Comparison of ENCODE assay signal across 27 cellular contexts in the genomic region with DNA sequence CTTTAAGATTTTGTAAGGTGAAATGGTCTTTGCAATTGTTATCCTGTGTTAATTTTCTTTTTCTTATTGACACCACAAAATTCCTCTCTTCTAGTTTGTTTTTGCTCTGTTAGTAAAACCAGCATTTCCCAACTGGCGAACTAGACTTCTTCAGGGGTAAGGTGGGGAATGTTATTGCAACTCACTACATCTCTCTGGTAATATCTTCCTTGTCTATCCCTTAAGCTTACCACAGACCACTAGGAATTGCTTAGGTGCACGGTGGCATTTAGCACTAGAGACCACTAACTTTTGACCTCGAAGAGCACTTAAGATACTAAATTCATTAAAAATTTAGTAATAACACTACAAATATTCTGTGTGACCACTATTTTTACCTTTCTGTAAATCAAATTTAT. TPM values are rescaled to one million over a fixed set of nuclear protein-coding genes. Genes with fewer than 3 reads are reported as not detected.
A peak's percentile ranks its signal among the peaks of the same experiment; 100 is the strongest.
DNase-seq lines count a peak whose midpoint lies in the region; ATAC-seq, FAIRE-seq and TF ChIP-seq lines count a peak whose summit lies in the region.
"Had no signal": no experiment of that assay in that cellular context is flagged by ENCODE, and none has a peak within 500 bp of the region (broad histone marks: within the 10 kb centered on the region; RNA-seq: fewer than 3 reads in every experiment).

No MANE protein-coding gene starts in this region.

- intact Hi-C loops in PC-3 (cut with micrococcal nuclease) (no loop called here), K562 (cut with micrococcal nuclease) (no loop called here)

- H3K9me1 ChIP-seq in K562 (ENCODE audit: control insufficient read depth, insufficient read depth, low read length), result no peaks in the 10 kb centered on the region

- in situ Hi-C loops in K562 (cut with MboI), result no loop called here

- H3K4me1 ChIP-seq in A549 (peaks cover 32% of the 10 kb centered on the region), ACC112 (ENCODE audit: control insufficient read depth, insufficient read depth, low read length, unreplicated experiment) (peaks cover 21% of the 10 kb centered on the region), PC-3 (ENCODE audit: insufficient read depth, low read length) (peaks cover 13% of the 10 kb centered on the region; the same call in 1 of the 2 replicates), K562 (replicated peaks in 1 of 2; ENCODE audit: control insufficient read depth in 2 of 2, insufficient read depth in 2 of 2, low read length in 2 of 2) (peaks cover 5 to 28% of the 10 kb centered on the region in 2 experiments), gastroesophageal sphincter (peaks cover 0 to 13% (median 0%) of the 10 kb centered on the region in 3 donors)

- TF ChIP-seq POLR2A in A549 (IDR thresholded peaks at IDR 0.05; ENCODE audit: low read length) (no peak), K562 (conservative IDR thresholded peaks at IDR 0.05) (no peak), gastroesophageal sphincter (IDR thresholded peaks at IDR 0.05) (no peak)

- FAIRE-seq in A549 (lab: Jason Lieb, UNC), result no peak
- FAIRE-seq in K562 (lab: Jason Lieb, UNC), result no peak

- H3K36me3 ChIP-seq in ACC112 (ENCODE audit: insufficient read depth, low read length), result no peaks in the 10 kb centered on the region
- H3K36me3 ChIP-seq in PC-3 (ENCODE audit: low read depth, low read length), result no peaks in the 10 kb centered on the region
- H3K36me3 ChIP-seq in K562 (ENCODE audit: control insufficient read depth, insufficient read depth, low read length), result no peaks in the 10 kb centered on the region; the same call in 2 of the 3 replicates
- no peaks in the 10 kb centered on the region for H3K36me3 ChIP-seq in gastroesophageal sphincter
- H3K36me3 ChIP-seq: esophagus muscularis mucosa, heart right ventricle, sigmoid colon, upper lobe of left lung had no signal

- H3F3A ChIP-seq in PC-3 (ENCODE audit: low read length, unreplicated experiment), result no peaks in the 10 kb centered on the region

- H3K4me2 ChIP-seq in A549 (no peak overlapping the region; the same call in 2 of the 3 replicates), PC-3 (ENCODE audit: low read length) (no peak overlapping the region), K562 (ENCODE audit: insufficient read depth, low read length) (no peak overlapping the region)

- BruUV-seq in PC-3 (replicated peaks; lab: Mats Ljungman, UMichigan) (no TSS peak), K562 (replicated peaks; lab: Mats Ljungman, UMichigan) (no TSS peak)

- no peak overlapping the region for H3K9ac ChIP-seq in PC-3 (ENCODE audit: low read length)
- no peak overlapping the region for H3K9ac ChIP-seq in K562 (ENCODE audit: insufficient read depth in 1 of 2, low read depth in 2 of 2, low read length in 2 of 2)

- no peak for TF ChIP-seq RAD21 in A549 (conservative IDR thresholded peaks at IDR 0.05 in 1 of 2, IDR thresholded peaks at IDR 0.05 in 1 of 2)
- no peak for TF ChIP-seq RAD21 in K562 (CRISPR knock-in tag; conservative IDR thresholded peaks at IDR 0.05 in 1 of 2, IDR thresholded peaks at IDR 0.05 in 1 of 2)

- H3K9me2 ChIP-seq in PC-3 (replicated peaks; ENCODE audit: low read length), result no peaks in the 10 kb centered on the region

- POLR2A ChIA-PET in A549 (lab: Yijun Ruan, JAX) (no interaction called here), PC-3 (lab: Charles Lee; ENCODE audit: unreplicated experiment) (no interaction called here), K562 (lab: Yijun Ruan, JAX) (interaction anchor here (1.0 kb wide), 1 partner anchor 8 kb away, joined by 3 read pairs; no protein-coding TSS in a partner anchor)

- CTCF ChIA-PET in A549 (lab: Yijun Ruan, JAX) (interaction anchor here (0.9 to 1.6 kb wide), 2 partner anchors 8 to 257 kb away, joined by 3 read pairs; no protein-coding TSS in a partner anchor), PC-3 (lab: Charles Lee) (no interaction called here), K562 (lab: Yijun Ruan, JAX; ENCODE audit: low intra/inter-chr PET ratio) (interaction anchor here (0.7 kb wide), 1 partner anchor 724 kb away, joined by 3 read pairs; no protein-coding TSS in a partner anchor)

- H3K4me3 ChIP-seq in A549 (no peak overlapping the region), ACC112 (ENCODE audit: low read depth, low read length) (no peak overlapping the region), PC-3 (ENCODE audit: low read length) (no peak overlapping the region), K562 (no peak overlapping the region), gastroesophageal sphincter (no peak overlapping the region)
- H3K4me3 ChIP-seq: esophagus muscularis mucosa, heart right ventricle, sigmoid colon, upper lobe of left lung had no signal

- WGBS in A549 (ENCODE audit: missing lambda C conversion rate), result 96% methylated on average over 3 of the region's 3 CpGs
- 45% methylated on average over 3 of the region's 3 CpGs for WGBS in K562 (ENCODE audit: insufficient coverage, low coverage, missing lambda C conversion rate)
- 73 to 79% methylated on average over 3 of the region's 3 CpGs for WGBS in gastroesophageal sphincter (ENCODE audit: low coverage in 1 of 2), 2 donors

- DNase-seq in A549 (ENCODE audit: low read depth in 1 of 2, low spot score in 1 of 2) (no peak), PC-3 (no peak), K562 (ENCODE audit: extremely low read depth in 1 of 4, low spot score in 3 of 4) (no peak), COLO829 (ENCODE audit: low spot score) (no peak), GM03348 (ENCODE audit: low spot score) (no peak)
- DNase-seq: activated CD4-positive, CD25-positive, alpha-beta regulatory T cell treated with anti-CD3 and anti-CD28 coated beads, Interleukin-2, amount 50 U/mL, for 72 hours; activated CD8-positive, alpha-beta memory T cell treated with anti-CD3 and anti-CD28 coated beads for 24 hours; amniotic stem cell; C1 segment of cervical spinal cord; Calu3; cerebellar nuclear complex; dermis blood vessel endothelial cell; DMS79; endodermal cell; GDM1; heart right ventricle; NCI-H1694; NCI-H446; RPMI8226; sigmoid colon; stimulated activated CD4-positive, alpha-beta T cell treated with anti-CD3 and anti-CD28 coated beads, Interleukin-12 subunit alpha, Interleukin-12 subunit beta, amount 100 ng/mL, for 4 hours; T-helper 17 cell; upper lobe of left lung had no signal

- TF ChIP-seq EP300 in A549 (IDR thresholded peaks at IDR 0.05) (no peak), K562 (IDR thresholded peaks at IDR 0.05; ENCODE audit: low read length) (no peak), gastroesophageal sphincter (IDR thresholded peaks at IDR 0.05) (no peak)

- H3K27ac ChIP-seq in A549, result peak overlapping the region; percentile 83 to 95
- H3K27ac ChIP-seq in ACC112 (ENCODE audit: low read depth, low read length), result peak overlapping the region; percentile 96
- peak overlapping the region; percentile 93 for H3K27ac ChIP-seq in PC-3 (ENCODE audit: low read length)
- H3K27ac ChIP-seq in K562 (ENCODE audit: extremely low read depth, low read depth, low read length), result no peak overlapping the region; the same call in 2 of the 3 replicates
- H3K27ac ChIP-seq in gastroesophageal sphincter, result no peak overlapping the region
- H3K27ac ChIP-seq: esophagus muscularis mucosa, heart right ventricle, sigmoid colon, upper lobe of left lung had no signal

- H3K27me3 ChIP-seq in ACC112 (ENCODE audit: insufficient read depth, low read length), result no peaks in the 10 kb centered on the region
- H3K27me3 ChIP-seq in PC-3 (ENCODE audit: low read length), result no peaks in the 10 kb centered on the region
- H3K27me3 ChIP-seq in K562 (ENCODE audit: control insufficient read depth in 2 of 2, insufficient read depth in 2 of 2, low read length in 2 of 2), result no peaks in the 10 kb centered on the region
- H3K27me3 ChIP-seq in gastroesophageal sphincter, result peaks cover 7% of the 10 kb centered on the region
- H3K27me3 ChIP-seq: sigmoid colon, upper lobe of left lung had no signal

- peaks cover 8% of the 10 kb centered on the region for H3K79me2 ChIP-seq in ACC112 (ENCODE audit: control insufficient read depth, insufficient read depth, low read length, unreplicated experiment)
- H3K79me2 ChIP-seq in PC-3 (ENCODE audit: low read length), result peaks cover 19% of the 10 kb centered on the region
- H3K79me2 ChIP-seq in K562 (ENCODE audit: control insufficient read depth, insufficient read depth, low read length), result peaks cover 25% of the 10 kb centered on the region

- H3K9me3 ChIP-seq in A549 (no peaks in the 10 kb centered on the region), PC-3 (ENCODE audit: low read length) (no peaks in the 10 kb centered on the region), K562 (replicated peaks; ENCODE audit: control insufficient read depth, insufficient read depth, low read depth, low read length) (no peaks in the 10 kb centered on the region), gastroesophageal sphincter (no peaks in the 10 kb centered on the region)
- H3K9me3 ChIP-seq: esophagus muscularis mucosa, heart right ventricle, upper lobe of left lung had no signal

- H4K20me1 ChIP-seq in PC-3 (ENCODE audit: low read length) (no peaks in the 10 kb centered on the region), K562 (replicated peaks; ENCODE audit: control insufficient read depth, insufficient read depth, low read length) (no peaks in the 10 kb centered on the region)

- ATAC-seq in A549 (no peak), PC-3 (no peak), K562 (no peak), gastroesophageal sphincter (no peak)
- ATAC-seq: HCT116, heart right ventricle, T-helper 17 cell had no signal

- TF ChIP-seq CTCF in A549 (IDR thresholded peaks at IDR 0.05), result no peak
- no peak for TF ChIP-seq CTCF in PC-3 (conservative IDR thresholded peaks at IDR 0.05; ENCODE audit: low read depth, low read length)
- no peak for TF ChIP-seq CTCF in K562 (IDR thresholded peaks at IDR 0.05 in 2 of 3, conservative IDR thresholded peaks at IDR 0.05 in 1 of 3; ENCODE audit: insufficient read depth in 2 of 3, low read depth in 1 of 3, low read length in 3 of 3)
- no peak for TF ChIP-seq CTCF in gastroesophageal sphincter (IDR thresholded peaks at IDR 0.05)

- H2AFZ ChIP-seq in ACC112 (ENCODE audit: low read length, unreplicated experiment) (peak overlapping the region; percentile 6), PC-3 (ENCODE audit: low read length) (no peak overlapping the region), K562 (ENCODE audit: low read depth, low read length) (peak overlapping the region; percentile 90)

RNA-seq across cellular contexts. Expression of gene COA6, which starts 4.2 kb away (rescaled TPM):
- polyA plus RNA-seq in A549 (2011; rRNA removed) (56.9 and 102 TPM in 2 replicates), A549 (2017; fragmentation: RNase III; extraction: RNeasy Plus Mini Kit Qiagen cat#74134 plus additional on column Dnase treatment) (133 to 134 TPM (median 133 TPM) in 3 replicates), K562 (2011; rRNA removed) (50.3 and 77.7 TPM in 2 replicates), K562 (2014; fragmentation: Illumina TruSeq; extraction: Trizol) (91.5 and 119 TPM in 2 replicates), K562 (2014; fragmentation: Nextera tagmentation; extraction: Ambion mirVana) (100 to 1,000 TPM; 171 to 187 TPM), K562 (2014; rRNA removed) (172 and 190 TPM in 2 replicates)
- polyA plus RNA-seq in A549 (2012; cell fraction: cytosol; rRNA removed), result 63.2 and 78.6 TPM in 2 replicates
- polyA plus RNA-seq in A549 (2012; cell fraction: nucleus; rRNA removed), result 21.3 and 28.0 TPM in 2 replicates
- polyA minus RNA-seq in A549 (2011; rRNA and poly(A)+ RNA removed), result 7.8 and 7.9 TPM in 2 replicates
- total RNA-seq in PC-3 (2014; rRNA removed) (28.9 and 43.1 TPM in 2 replicates), K562 (2014; rRNA removed) (92.1 and 131 TPM in 2 replicates), K562 (2014; rRNA removed; fragmentation: Illumina TruSeq; extraction: Trizol) (134 and 151 TPM in 2 replicates), K562 (2015; rRNA removed; fragmentation: Illumina TruSeq; extraction: Trizol) (155 and 158 TPM in 2 replicates), K562 (2021) (102 and 112 TPM in 2 replicates), gastroesophageal sphincter (10 to 100 TPM; 13.4 to 24.7 (median 16.9) TPM)
- total RNA-seq in K562 (2011; cell fraction: chromatin; rRNA removed; ENCODE audit: low replicate concordance), result 11.0 and 11.3 TPM in 2 replicates
- 18.5 and 22.6 TPM in 2 replicates for total RNA-seq in K562 (2011; cell fraction: nucleolus; rRNA removed)
- 18.0 and 19.1 TPM in 2 replicates for total RNA-seq in K562 (2011; cell fraction: nucleoplasm; rRNA removed)
- 36.7 and 39.3 TPM in 2 replicates for polyA plus RNA-seq in K562 (2011; cell fraction: cytosol; rRNA removed)
- 17.7 and 23.9 TPM in 2 replicates for polyA plus RNA-seq in K562 (2011; cell fraction: nucleus; rRNA removed)
- 96.2 and 170 TPM in 2 replicates for polyA plus RNA-seq in K562 (2012)
- polyA minus RNA-seq in K562 (2011; rRNA and poly(A)+ RNA removed), result 12.1 and 12.6 TPM in 2 replicates
- 16.4 and 25.5 TPM in 2 replicates for polyA minus RNA-seq in K562 (2011; cell fraction: cytosol; rRNA and poly(A)+ RNA removed)
- 15.6 and 20.1 TPM in 2 replicates for polyA minus RNA-seq in K562 (2011; cell fraction: nucleus; rRNA and poly(A)+ RNA removed)

Comparison
In these comparisons a context has a peak if more than half of its experiments do, and no peak if none do; other contexts are left out.
1. H3K27ac ChIP-seq: peak in A549 (2 of 2), ACC112 (single experiment) and PC-3 (single experiment); none in K562 (single experiment) and gastroesophageal sphincter (0 of 4).